Comparison of ENCODE assay signal across 8 cellular contexts in genomic region chr10:110643670-110644597, GRCh38. TPM values are rescaled to one million over a fixed set of nuclear protein-coding genes. Genes with fewer than 3 reads are reported as not detected.
A peak's percentile ranks its signal among the peaks of the same experiment; 100 is the strongest.
DNase-seq lines count a peak whose midpoint lies in the region; ATAC-seq and TF ChIP-seq lines count a peak whose summit lies in the region.

TSS of gene RBM20 (plus strand) at chr10:110644336. CDS start at chr10:110644455, 119 bp downstream.

- peaks cover 0 to 6% of the 10 kb centered on the region in 2 donors for H3K4me1 ChIP-seq in ascending aorta
- peaks cover 6 to 13% (median 13%) of the 10 kb centered on the region in 3 donors for H3K4me1 ChIP-seq in skeletal muscle tissue (ENCODE audit: control insufficient read depth in 3 of 3, insufficient read depth in 3 of 3, low read length in 3 of 3)

- ATAC-seq in HG03139 (IDR thresholded peaks at IDR 0.05; ENCODE audit: unreplicated experiment) = no peak

- no peaks in the 10 kb centered on the region for H3K27me3 ChIP-seq in ascending aorta
- peaks cover 0 to 5% (median 3%) of the 10 kb centered on the region in 3 donors for H3K27me3 ChIP-seq in skeletal muscle tissue (ENCODE audit: control insufficient read depth in 3 of 3, insufficient read depth in 3 of 3, low read length in 3 of 3)

- H3K9ac ChIP-seq in skeletal muscle tissue (ENCODE audit: low read depth in 1 of 3, low read length in 3 of 3) = peak within 1 kb of the TSS; percentile 77 to 89 (median 87)

- H3K4me3 ChIP-seq in ascending aorta (peak within 1 kb of the TSS; percentile 61 to 96), iPS-11a (ENCODE audit: low read depth, low read length) (peak within 1 kb of the TSS; percentile 59), skeletal muscle tissue (ENCODE audit: low read length in 3 of 3) (peak within 1 kb of the TSS; percentile 76 to 84 (median 80))

- DNase-seq in NCI-H748 (lab: John Stamatoyannopoulos, UW; ENCODE audit: unreplicated experiment) (peak; percentile 38), NCI-H748 treated with DMSO at 0.1 percent for 48 hours (lab: John Stamatoyannopoulos, UW) (no peak), NCI-H510A treated with DMSO at 0.1 percent for 48 hours (lab: John Stamatoyannopoulos, UW) (peak; percentile 84), ascending aorta (ENCODE audit: low spot score in 2 of 2) (peak in 1 of 2 donors; percentile 80), OCI-M2 (lab: John Stamatoyannopoulos, UW; ENCODE audit: unreplicated experiment) (no peak)

- no peaks in the 10 kb centered on the region for H3K36me3 ChIP-seq in ascending aorta
- no peaks in the 10 kb centered on the region for H3K36me3 ChIP-seq in skeletal muscle tissue (ENCODE audit: control insufficient read depth in 3 of 3, insufficient read depth in 3 of 3, low read length in 3 of 3)

- H3K27ac ChIP-seq in ascending aorta (peak within 1 kb of the TSS; percentile 72 to 94), skeletal muscle tissue (ENCODE audit: low read depth, low read length) (peak within 1 kb of the TSS; percentile 81)

- no peaks in the 10 kb centered on the region for H3K9me3 ChIP-seq in ascending aorta
- no peaks in the 10 kb centered on the region for H3K9me3 ChIP-seq in skeletal muscle tissue (ENCODE audit: control insufficient read depth in 3 of 3, low read length in 3 of 3)

- intact Hi-C loops in ascending aorta (cut with DNase I) = loop anchor here (5.0 kb wide), 1 partner anchor 38 kb away; no protein-coding TSS in a partner anchor

- TF ChIP-seq CTCF in ascending aorta (IDR thresholded peaks at IDR 0.05) = no peak

RNA-seq across cellular contexts. Expression of gene RBM20, which starts in this region (rescaled TPM):
- total RNA-seq in ascending aorta (4.8 TPM), skeletal muscle tissue (6.3 TPM)

Comparison
In these comparisons a context has a peak if more than half of its experiments do, and no peak if none do; other contexts are left out.
1. DNase-seq: peak in NCI-H748 (single experiment) and NCI-H510A treated with DMSO at 0.1 percent for 48 hours (single experiment); none in NCI-H748 treated with DMSO at 0.1 percent for 48 hours (single experiment) and OCI-M2 (single experiment).
2. Peak in every context shown above with its lines, with median percentiles within 50 percentile points of each other: H3K4me3 ChIP-seq.